In genomic region chr19:47695533-47696262, GRCh38 we compare ENCODE assay signal across 1 cellular context.
TF ChIP-seq lines count a peak whose summit lies in the region.

No MANE protein-coding gene starts in this region.

TF ChIP-seq in K562, 482 proteins besides CTCF, POLR2A, EP300 and RAD21:
- TF ChIP-seq ZNF143 (CRISPR knock-in tag; IDR thresholded peaks at IDR 0.05) (no peak), SREBF2 (CRISPR knock-in tag; IDR thresholded peaks at IDR 0.05) (no peak)
